In genomic region chr19:19169236-19170052, GRCh38 we compare ENCODE assay signal across 9 cellular contexts. TPM values are rescaled to one million over a fixed set of nuclear protein-coding genes. Genes with fewer than 3 reads are reported as not detected.
DNase-seq lines count a peak whose midpoint lies in the region; ATAC-seq and TF ChIP-seq lines count a peak whose summit lies in the region.
"Had no signal": no experiment of that assay in that cellular context is flagged by ENCODE, and none has a peak within 500 bp of the region (broad histone marks: within the 10 kb centered on the region; RNA-seq: fewer than 3 reads in every experiment).

No MANE protein-coding gene starts in this region.

- no peak overlapping the region for H3K27ac ChIP-seq in CD8-positive, alpha-beta T cell (ENCODE audit: low read depth, low read length)
- no peak overlapping the region for H3K27ac ChIP-seq in naive thymus-derived CD4-positive, alpha-beta T cell (ENCODE audit: low read depth, low read length)

- DNase-seq in CD8-positive, alpha-beta T cell = no peak
- DNase-seq in adipocyte (ENCODE audit: low read depth) (no peak), SIG-M5 treated with dmso at 0.1 percent for 504 hours (lab: John Stamatoyannopoulos, UW; ENCODE audit: unreplicated experiment) (no peak)
- DNase-seq in naive thymus-derived CD4-positive, alpha-beta T cell = no peak
- no peak for DNase-seq in activated CD8-positive, alpha-beta memory T cell treated with anti-CD3 and anti-CD28 coated beads, Interleukin-2, amount 50 U/mL, for 48 hours

- POLR2A ChIA-PET in CD8-positive, alpha-beta T cell (lab: Charles Lee) = no interaction called here
- POLR2A ChIA-PET in naive thymus-derived CD4-positive, alpha-beta T cell (lab: Charles Lee) = interaction anchor here (2.3 kb wide), 1 partner anchor 22 kb away, joined by 5 read pairs; the partner anchor contains the start of genes BORCS8 and RFXANK

- H3K9ac ChIP-seq in adipocyte (ENCODE audit: low read length) = no peak overlapping the region

- ATAC-seq in CD8-positive, alpha-beta T cell = no peak
- ATAC-seq in HG02759 (IDR thresholded peaks at IDR 0.05; ENCODE audit: unreplicated experiment) (peak; percentile 4), HG03378 (IDR thresholded peaks at IDR 0.05; ENCODE audit: unreplicated experiment) (no peak), GM18861 (IDR thresholded peaks at IDR 0.05; ENCODE audit: unreplicated experiment) (no peak)
- ATAC-seq in naive thymus-derived CD4-positive, alpha-beta T cell = no peak

- no peak overlapping the region for H3K27ac Mint-ChIP-seq in CD8-positive, alpha-beta T cell
- H3K27ac Mint-ChIP-seq in naive thymus-derived CD4-positive, alpha-beta T cell = peak overlapping the region in 4 of 9 donors; percentile 25 to 70 (median 49)

- H3K27me3 ChIP-seq in CD8-positive, alpha-beta T cell (ENCODE audit: insufficient read depth, low read length) = no peaks in the 10 kb centered on the region
- no peaks in the 10 kb centered on the region for H3K27me3 ChIP-seq in adipocyte (replicated peaks; ENCODE audit: control insufficient read depth, insufficient read depth, low read length)
- no peaks in the 10 kb centered on the region for H3K27me3 ChIP-seq in naive thymus-derived CD4-positive, alpha-beta T cell (ENCODE audit: control insufficient read depth in 2 of 2, insufficient read depth in 2 of 2, low read length in 2 of 2)

- TF ChIP-seq CTCF in CD8-positive, alpha-beta T cell (IDR thresholded peaks at IDR 0.05) = no peak

- H3K4me3 ChIP-seq in CD8-positive, alpha-beta T cell (ENCODE audit: low read depth, low read length) = peak overlapping the region; percentile 39
- peak overlapping the region; percentile 56 for H3K4me3 ChIP-seq in adipocyte (ENCODE audit: low read length)
- peak overlapping the region; percentile 32 for H3K4me3 ChIP-seq in naive thymus-derived CD4-positive, alpha-beta T cell (ENCODE audit: low read length)
- H3K4me3 ChIP-seq: lung had no signal

- H3K36me3 Mint-ChIP-seq in CD8-positive, alpha-beta T cell = peaks cover 5% of the 10 kb centered on the region
- peaks cover 0 to 3% (median 0%) of the 10 kb centered on the region in 5 donors for H3K36me3 Mint-ChIP-seq in naive thymus-derived CD4-positive, alpha-beta T cell

- intact Hi-C loops in CD8-positive, alpha-beta T cell (cut with DNase I, micrococcal nuclease) = no loop called here
- intact Hi-C loops in naive thymus-derived CD4-positive, alpha-beta T cell (cut with micrococcal nuclease) = loop anchor here in 1 of 2 donors (5.0 kb wide), 1 partner anchor 32 kb away; the partner anchor contains the start of gene TMEM161A

- CTCF ChIA-PET in CD8-positive, alpha-beta T cell (lab: Charles Lee) = no interaction called here
- CTCF ChIA-PET in naive thymus-derived CD4-positive, alpha-beta T cell (lab: Charles Lee) = interaction anchor here (0.5 to 0.6 kb wide), 2 partner anchors 121 to 233 kb away, joined by 3 read pairs; no protein-coding TSS in a partner anchor

- H3K4me1 ChIP-seq in CD8-positive, alpha-beta T cell (ENCODE audit: insufficient read depth, low read length) = peaks cover 13% of the 10 kb centered on the region
- peaks cover 33% of the 10 kb centered on the region for H3K4me1 ChIP-seq in adipocyte (ENCODE audit: control insufficient read depth, insufficient read depth, low read length)
- peaks cover 0 to 10% of the 10 kb centered on the region in 2 donors for H3K4me1 ChIP-seq in naive thymus-derived CD4-positive, alpha-beta T cell (ENCODE audit: control insufficient read depth in 2 of 2, insufficient read depth in 2 of 2, low read length in 2 of 2)

- no peaks in the 10 kb centered on the region for H3K9me3 Mint-ChIP-seq in CD8-positive, alpha-beta T cell
- H3K9me3 Mint-ChIP-seq in naive thymus-derived CD4-positive, alpha-beta T cell = peaks cover 0 to 1% (median 0%) of the 10 kb centered on the region in 11 donors

- no peaks in the 10 kb centered on the region for H3K36me3 ChIP-seq in CD8-positive, alpha-beta T cell (ENCODE audit: insufficient read depth, low read length)
- no peaks in the 10 kb centered on the region for H3K36me3 ChIP-seq in adipocyte (ENCODE audit: control insufficient read depth, insufficient read depth, low read length, severe bottlenecking)
- H3K36me3 ChIP-seq in naive thymus-derived CD4-positive, alpha-beta T cell (ENCODE audit: control insufficient read depth in 2 of 3, insufficient read depth in 3 of 3, low read length in 3 of 3) = peaks cover 0 to 3% (median 0%) of the 10 kb centered on the region in 3 experiments

- H3K9me3 ChIP-seq in CD8-positive, alpha-beta T cell (ENCODE audit: low read length) = no peaks in the 10 kb centered on the region
- no peaks in the 10 kb centered on the region for H3K9me3 ChIP-seq in adipocyte (ENCODE audit: control insufficient read depth, low read length)
- H3K9me3 ChIP-seq in naive thymus-derived CD4-positive, alpha-beta T cell (ENCODE audit: control insufficient read depth in 2 of 3, low read length in 3 of 3) = no peaks in the 10 kb centered on the region

- H3K27me3 Mint-ChIP-seq in CD8-positive, alpha-beta T cell (ENCODE audit: low read depth) = peaks cover 4% of the 10 kb centered on the region
- peaks cover 0 to 5% (median 0%) of the 10 kb centered on the region in 5 donors for H3K27me3 Mint-ChIP-seq in naive thymus-derived CD4-positive, alpha-beta T cell

- peak overlapping the region; percentile 63 for H3K4me3 Mint-ChIP-seq in CD8-positive, alpha-beta T cell
- peak overlapping the region; percentile 2 to 84 (median 71) for H3K4me3 Mint-ChIP-seq in naive thymus-derived CD4-positive, alpha-beta T cell

- H3K4me1 Mint-ChIP-seq in CD8-positive, alpha-beta T cell (ENCODE audit: low read depth) = peaks cover 13% of the 10 kb centered on the region
- H3K4me1 Mint-ChIP-seq in naive thymus-derived CD4-positive, alpha-beta T cell = peaks cover 14 to 20% (median 18%) of the 10 kb centered on the region in 7 donors

RNA-seq across cellular contexts. Expression of gene MEF2B, which starts 0.6 kb away (rescaled TPM):
- total RNA-seq in CD8-positive, alpha-beta T cell = 1 to 10 TPM; 1.8 to 2.0 TPM
- total RNA-seq in naive thymus-derived CD4-positive, alpha-beta T cell = 1 to 10 TPM; 3.0 to 6.4 (median 4.9) TPM
- under 1 TPM in 1 of 2 donors, not detected in 1; 0.27 TPM for polyA plus RNA-seq in naive thymus-derived CD4-positive, alpha-beta T cell

RNA-seq across cellular contexts. Expression of gene BORCS8, which starts 22.5 kb away (rescaled TPM):
- total RNA-seq in CD8-positive, alpha-beta T cell = 10 to 100 TPM in 1 of 2 experiments, 1 to 10 TPM in 1; 6.6 to 13.6 TPM
- total RNA-seq in naive thymus-derived CD4-positive, alpha-beta T cell = 10 to 100 TPM; 22.6 to 48.2 (median 42.7) TPM
- polyA plus RNA-seq in naive thymus-derived CD4-positive, alpha-beta T cell = 10 to 100 TPM; 21.9 to 23.0 TPM

RNA-seq across cellular contexts. Expression of gene RFXANK, which starts 22.6 kb away (rescaled TPM):
- total RNA-seq in CD8-positive, alpha-beta T cell = 10 to 100 TPM; 33.4 to 38.8 TPM
- 100 to 1,000 TPM in 1 of 5 experiments, 10 to 100 TPM in 4; 60.8 to 114 (median 74.9) TPM for total RNA-seq in naive thymus-derived CD4-positive, alpha-beta T cell
- 10 to 100 TPM; 81.6 to 90.1 TPM for polyA plus RNA-seq in naive thymus-derived CD4-positive, alpha-beta T cell

RNA-seq across cellular contexts. Expression of gene TMEM161A, which starts 31.2 kb away (rescaled TPM):
- 1 to 10 TPM; 9.4 to 9.9 TPM for total RNA-seq in CD8-positive, alpha-beta T cell
- total RNA-seq in naive thymus-derived CD4-positive, alpha-beta T cell = 10 to 100 TPM; 15.8 to 32.7 (median 23.5) TPM
- 10 to 100 TPM; 17.2 to 29.5 TPM for polyA plus RNA-seq in naive thymus-derived CD4-positive, alpha-beta T cell

RNA-seq across cellular contexts. Expression of gene NR2C2AP, which starts 33.8 kb away (rescaled TPM):
- 10 to 100 TPM in 1 of 2 experiments, 1 to 10 TPM in 1; 9.5 to 12.5 TPM for total RNA-seq in CD8-positive, alpha-beta T cell
- 10 to 100 TPM; 13.8 to 33.4 (median 28.7) TPM for total RNA-seq in naive thymus-derived CD4-positive, alpha-beta T cell
- 10 to 100 TPM; 25.7 to 37.7 TPM for polyA plus RNA-seq in naive thymus-derived CD4-positive, alpha-beta T cell
